Comparison of ENCODE assay signal across 22 cellular contexts in genomic region chrX:44130189-44130588, GRCh38.
"Had no signal": no experiment of that assay in that cellular context is flagged by ENCODE, and none has a peak within 500 bp of the region (broad histone marks: within the 10 kb centered on the region; RNA-seq: fewer than 3 reads in every experiment).

No MANE protein-coding gene starts in this region.

- ATAC-seq: foreskin keratinocyte; gastroesophageal sphincter; heart left ventricle; left lung; left ventricle myocardium superior; lower lobe of right lung; naive thymus-derived CD4-positive, alpha-beta T cell had no signal

- H3K36me3 ChIP-seq: colonic mucosa, esophagus muscularis mucosa, gastroesophageal sphincter, heart left ventricle, left lung, lower lobe of right lung had no signal

- DNase-seq: colonic mucosa; cortex of kidney; effector memory CD4-positive, alpha-beta T cell; foreskin keratinocyte; heart left ventricle; hypothalamus; immature natural killer cell; islet precursor cell; kidney; kidney glomerular epithelial cell; left lung; left ventricle myocardium superior; lower lobe of right lung; mesenchymal stem cell; naive thymus-derived CD4-positive, alpha-beta T cell had no signal

- H3K4me1 ChIP-seq: colonic mucosa, esophagus muscularis mucosa, foreskin keratinocyte, gastroesophageal sphincter, heart left ventricle, left lung, lower lobe of right lung had no signal

- H3K27ac Mint-ChIP-seq: dendritic cell treated with granulocyte-macrophage colony-stimulating factor and Interleukin-4, amounts not matched to agents 40 ng/mL and 50 ng/mL, for 4 days; immature natural killer cell; mesothelial cell of epicardium; naive thymus-derived CD4-positive, alpha-beta T cell had no signal

- H3K27ac ChIP-seq: colonic mucosa, esophagus muscularis mucosa, foreskin keratinocyte, gastroesophageal sphincter, heart left ventricle, hepatocyte, left lung, lower lobe of right lung had no signal

- H2AFZ ChIP-seq: hepatocyte had no signal

- FAIRE-seq: endothelial cell of umbilical vein, frontal cortex had no signal

- H3K27me3 ChIP-seq: colonic mucosa, esophagus muscularis mucosa, foreskin keratinocyte, gastroesophageal sphincter, hepatocyte, left lung had no signal

- H3K4me2 ChIP-seq: hepatocyte had no signal

- H3K9me3 Mint-ChIP-seq: dendritic cell treated with granulocyte-macrophage colony-stimulating factor and Interleukin-4, amounts not matched to agents 40 ng/mL and 50 ng/mL, for 4 days; immature natural killer cell had no signal

- H3K27me3 Mint-ChIP-seq: dendritic cell treated with granulocyte-macrophage colony-stimulating factor and Interleukin-4, amounts not matched to agents 40 ng/mL and 50 ng/mL, for 4 days had no signal

- H3K4me3 ChIP-seq: colonic mucosa, esophagus muscularis mucosa, gastroesophageal sphincter, heart left ventricle, hepatocyte, left lung, lower lobe of right lung had no signal

- H3K79me2 ChIP-seq: hepatocyte had no signal

- H3K4me3 Mint-ChIP-seq: dendritic cell treated with granulocyte-macrophage colony-stimulating factor and Interleukin-4, amounts not matched to agents 40 ng/mL and 50 ng/mL, for 4 days; immature natural killer cell; mesothelial cell of epicardium; naive thymus-derived CD4-positive, alpha-beta T cell had no signal

- H3K9me3 ChIP-seq: colonic mucosa, esophagus muscularis mucosa, gastroesophageal sphincter, heart left ventricle, left lung, lower lobe of right lung had no signal

- H3K4me1 Mint-ChIP-seq: immature natural killer cell; mesothelial cell of epicardium; naive thymus-derived CD4-positive, alpha-beta T cell had no signal

- H3K36me3 Mint-ChIP-seq: mesothelial cell of epicardium; naive thymus-derived CD4-positive, alpha-beta T cell had no signal
